Comparison of ENCODE assay signal across 31 cellular contexts in genomic region chr14:38735006-38735405, GRCh38.
"Had no signal": no experiment of that assay in that cellular context is flagged by ENCODE, and none has a peak within 500 bp of the region (broad histone marks: within the 10 kb centered on the region; RNA-seq: fewer than 3 reads in every experiment).

No MANE protein-coding gene starts in this region.

- H3K36me3 ChIP-seq: ascending aorta, MG63, SJSA1 had no signal

- H3K27ac Mint-ChIP-seq: activated CD8-positive, alpha-beta T cell treated with anti-CD3 and anti-CD28 coated beads, Interleukin-2, amount 10 ng/mL, durations not matched to agents 7 days and 5 days; activated naive CD4-positive, alpha-beta T cell treated with anti-CD3 and anti-CD28 coated beads, Interleukin-2, amount 50 U/mL, for 72 hours; activated naive CD8-positive, alpha-beta T cell treated with anti-CD3 and anti-CD28 coated beads, Interleukin-2, amount 50 U/mL, for 24 hours; activated T-helper 1 cell treated with anti-CD3 and anti-CD28 coated beads, Interleukin-12 subunit alpha, Interleukin-12 subunit beta, Interleukin-2, Interleukin-4 antibody, amounts not matched to agents 30 ng/mL and 10 ng/mL and 1 ng/mL, durations not matched to agents 14 hours and 24 hours and 36 hours; T-helper 1 cell treated with Interleukin-12 subunit alpha and Interleukin-12 subunit beta and Interleukin-4 antibody, amounts not matched to agents 30 μg/mL and 1 μg/mL, for 36 hours; WTC11 had no signal

- ATAC-seq: activated CD8-positive, alpha-beta T cell treated with anti-CD3 and anti-CD28 coated beads, Interleukin-2, amount 10 ng/mL, durations not matched to agents 7 days and 5 days; activated naive CD4-positive, alpha-beta T cell treated with anti-CD3 and anti-CD28 coated beads, Interleukin-2, amount 50 U/mL, for 72 hours; activated naive CD8-positive, alpha-beta T cell treated with anti-CD3 and anti-CD28 coated beads, Interleukin-2, amount 50 U/mL, for 24 hours; body of pancreas; PC-3; SK-N-SH treated with all-trans-retinoic acid at 6 μM for 48 hours; WTC11 had no signal

- H3K9me3 ChIP-seq: ascending aorta, body of pancreas, MG63, SJSA1 had no signal

- H3K36me3 Mint-ChIP-seq: activated naive CD4-positive, alpha-beta T cell treated with anti-CD3 and anti-CD28 coated beads, Interleukin-2, amount 50 U/mL, for 72 hours; WTC11 had no signal

- H3K27me3 Mint-ChIP-seq: activated naive CD8-positive, alpha-beta T cell treated with anti-CD3 and anti-CD28 coated beads, Interleukin-2, amount 50 U/mL, for 24 hours; central memory CD8-positive, alpha-beta T cell had no signal

- H3K4me3 ChIP-seq: ascending aorta, body of pancreas, MG63, SJSA1 had no signal

- H3K4me1 ChIP-seq: ascending aorta, body of pancreas, SJSA1 had no signal

- H3K9me3 Mint-ChIP-seq: activated naive CD8-positive, alpha-beta T cell treated with anti-CD3 and anti-CD28 coated beads, Interleukin-2, amount 50 U/mL, for 24 hours; activated T-helper 1 cell treated with anti-CD3 and anti-CD28 coated beads, Interleukin-12 subunit alpha, Interleukin-12 subunit beta, Interleukin-2, Interleukin-4 antibody, amounts not matched to agents 30 ng/mL and 10 ng/mL and 1 ng/mL, durations not matched to agents 14 hours and 24 hours and 36 hours; central memory CD8-positive, alpha-beta T cell; T-helper 1 cell treated with Interleukin-12 subunit alpha and Interleukin-12 subunit beta and Interleukin-4 antibody, amounts not matched to agents 30 μg/mL and 1 μg/mL, for 36 hours had no signal

- H3K4me1 Mint-ChIP-seq: activated naive CD8-positive, alpha-beta T cell treated with anti-CD3 and anti-CD28 coated beads, Interleukin-2, amount 50 U/mL, for 24 hours; central memory CD8-positive, alpha-beta T cell; WTC11 had no signal

- H3K27ac ChIP-seq: ascending aorta, body of pancreas, SJSA1 had no signal

- DNase-seq: activated CD4-positive, alpha-beta T cell treated with anti-CD3 and anti-CD28 coated beads for 48 hours; activated CD4-positive, alpha-beta T cell treated with anti-CD3 and anti-CD28 coated beads, Interleukin-2, amount 50 U/mL, for 4 hours; activated CD4-positive, CD25-positive, alpha-beta regulatory T cell treated with anti-CD3 and anti-CD28 coated beads, Interleukin-2, amount 50 U/mL, for 72 hours; activated CD8-positive, alpha-beta memory T cell treated with anti-CD3 and anti-CD28 coated beads, Interleukin-2, amount 50 U/mL, for 48 hours; activated CD8-positive, alpha-beta T cell treated with anti-CD3 and anti-CD28 coated beads, Interleukin-2, amount 10 ng/mL, durations not matched to agents 7 days and 5 days; activated effector memory CD4-positive, alpha-beta T cell treated with Interleukin-2 at 50 U/mL for 16 hours; activated naive CD4-positive, alpha-beta T cell; activated naive CD8-positive, alpha-beta T cell treated with anti-CD3 and anti-CD28 coated beads, Interleukin-2, amount 50 U/mL, for 24 hours; activated T-cell treated with anti-CD3 and anti-CD28 coated beads, Interleukin-2, amount 50 U/mL, for 1 hour; amniotic stem cell; body of pancreas; cortex of kidney; MG63; NCI-H1105; NCI-H1436; NCI-H1694 treated with DMSO at 0.1 percent for 48 hours; NCI-H2029 treated with DMSO at 0.1 percent for 48 hours; NCI-H446; NCI-H524 treated with DMSO at 0.1 percent for 48 hours; NCI-H82; PC-3; SHP77; T-helper 9 cell had no signal

- H3K4me3 Mint-ChIP-seq: activated CD8-positive, alpha-beta T cell treated with anti-CD3 and anti-CD28 coated beads, Interleukin-2, amount 10 ng/mL, durations not matched to agents 7 days and 5 days; activated naive CD8-positive, alpha-beta T cell treated with anti-CD3 and anti-CD28 coated beads, Interleukin-2, amount 50 U/mL, for 24 hours; activated T-helper 1 cell treated with anti-CD3 and anti-CD28 coated beads, Interleukin-12 subunit alpha, Interleukin-12 subunit beta, Interleukin-2, Interleukin-4 antibody, amounts not matched to agents 30 ng/mL and 10 ng/mL and 1 ng/mL, durations not matched to agents 14 hours and 24 hours and 36 hours; central memory CD8-positive, alpha-beta T cell; T-helper 1 cell treated with Interleukin-12 subunit alpha and Interleukin-12 subunit beta and Interleukin-4 antibody, amounts not matched to agents 30 μg/mL and 1 μg/mL, for 36 hours; WTC11 had no signal

- H3K27me3 ChIP-seq: ascending aorta, body of pancreas, MG63, SJSA1 had no signal
